In genomic region chr11:86811637-86812321, GRCh38 we compare ENCODE assay signal across 1 cellular context.
TF ChIP-seq lines count a peak whose summit lies in the region.

No MANE protein-coding gene starts in this region.

TF ChIP-seq in endothelial cell of umbilical vein, 7 proteins besides CTCF, POLR2A, EP300 and RAD21:
- peak; percentile 76 for TF ChIP-seq POLR2AphosphoS5 (IDR thresholded peaks at IDR 0.05; ENCODE audit: insufficient read depth, low read depth, low read length)
- no peak for TF ChIP-seq GATA2 (IDR thresholded peaks at IDR 0.05; ENCODE audit: insufficient read depth, insufficient read length, low read depth, low read length)
- TF ChIP-seq MAX (IDR thresholded peaks at IDR 0.05; ENCODE audit: insufficient read depth, insufficient read length), result no peak
- TF ChIP-seq FOS (IDR thresholded peaks at IDR 0.05; ENCODE audit: borderline replicate concordance, insufficient read depth, low read length), result peak; percentile 11
- TF ChIP-seq EZH2 (IDR thresholded peaks at IDR 0.05; ENCODE audit: borderline replicate concordance, low read depth, low read length, severe bottlenecking), result no peak
- no peak for TF ChIP-seq JUN (IDR thresholded peaks at IDR 0.05; ENCODE audit: borderline replicate concordance, insufficient read depth, insufficient read length, low read depth)
